26 cellular contexts compared by ENCODE assay signal in genomic region chr1:186658999-186659398, GRCh38.
"Had no signal": no experiment of that assay in that cellular context is flagged by ENCODE, and none has a peak within 500 bp of the region (broad histone marks: within the 10 kb centered on the region; RNA-seq: fewer than 3 reads in every experiment).

No MANE protein-coding gene starts in this region.

- DNase-seq: activated CD4-positive, alpha-beta T cell treated with anti-CD3 and anti-CD28 coated beads for 36 hours; activated CD4-positive, CD25-positive, alpha-beta regulatory T cell; activated naive CD4-positive, alpha-beta T cell treated with Interleukin-2 at 50 U/mL for 16 hours; activated naive CD8-positive, alpha-beta T cell treated with anti-CD3 and anti-CD28 coated beads for 36 hours; activated T-cell treated with anti-CD3 and anti-CD28 coated beads for 4 hours; activated T-cell treated with anti-CD3 and anti-CD28 coated beads, Interleukin-2, amount 50 U/mL, for 72 hours; caudate nucleus; cortex of kidney; esophagus squamous epithelium; glutamatergic neuron; islet precursor cell; left colon; naive B cell; nephron progenitor cell; ovary; retina; stimulated activated CD4-positive, alpha-beta T cell treated with anti-CD3 and anti-CD28 coated beads, Interleukin-12 subunit alpha, Interleukin-12 subunit beta, amount 100 ng/mL, for 4 hours; stimulated activated CD4-positive, alpha-beta T cell treated with anti-CD3 and anti-CD28 coated beads, Interleukin-4, amount 100 ng/mL, for 1 hour; stimulated activated naive CD8-positive, alpha-beta T cell treated with anti-CD3 and anti-CD28 coated beads, Interleukin-15, Interleukin-2, amounts not matched to agents 100 U/mL and 50 U/mL, for 24 hours; testis; transverse colon had no signal

- H3K27me3 ChIP-seq: ascending aorta, esophagus squamous epithelium, ovary, testis, transverse colon had no signal

- H3K27ac ChIP-seq: ascending aorta, esophagus squamous epithelium, ovary, prostate gland, testis, transverse colon had no signal

- H3K36me3 ChIP-seq: ascending aorta, esophagus squamous epithelium, ovary, prostate gland, transverse colon had no signal

- H3K4me1 ChIP-seq: ascending aorta, prostate gland, testis, transverse colon had no signal

- H3K9me3 ChIP-seq: ascending aorta, esophagus squamous epithelium, ovary, prostate gland, testis, transverse colon had no signal

- FAIRE-seq: endothelial cell of umbilical vein, frontal cortex had no signal

- H3K4me3 ChIP-seq: ascending aorta, esophagus squamous epithelium, ovary, prostate gland, skin epidermis, testis, transverse colon had no signal
